Comparison of ENCODE assay signal across 20 cellular contexts in genomic region chr11:17752144-17752543, GRCh38. TPM values are rescaled to one million over a fixed set of nuclear protein-coding genes. Genes with fewer than 3 reads are reported as not detected.
"Had no signal": no experiment of that assay in that cellular context is flagged by ENCODE, and none has a peak within 500 bp of the region (broad histone marks: within the 10 kb centered on the region; RNA-seq: fewer than 3 reads in every experiment).

No MANE protein-coding gene starts in this region.

- H3K9me3 ChIP-seq: heart right ventricle, thoracic aorta, upper lobe of left lung had no signal

- DNase-seq: activated CD4-positive, alpha-beta T cell treated with anti-CD3 and anti-CD28 coated beads, Interleukin-2, amount 50 U/mL, for 4 hours; activated naive CD8-positive, alpha-beta T cell treated with anti-CD3 and anti-CD28 coated beads for 36 hours; amniotic stem cell; foreskin keratinocyte; kidney glomerular epithelial cell; mesendoderm; stimulated activated naive B cell treated with anti-CD40 and anti-IgM and Interleukin-4, amounts not matched to agents 10 μg/mL and 1 μg/mL and 100 μg/mL, for 72 hours; upper lobe of left lung; WERI-Rb-1 had no signal

- FAIRE-seq: colon had no signal

- H3K4me3 ChIP-seq: heart right ventricle, thoracic aorta, upper lobe of left lung had no signal

- H3K27ac ChIP-seq: foreskin keratinocyte, heart right ventricle, parathyroid adenoma, thoracic aorta, upper lobe of left lung, WERI-Rb-1 had no signal

- H3K36me3 ChIP-seq: heart right ventricle, thoracic aorta, upper lobe of left lung had no signal

- H3K9ac ChIP-seq: parathyroid adenoma had no signal

- ATAC-seq: foreskin keratinocyte; heart right ventricle; naive thymus-derived CD8-positive, alpha-beta T cell; stimulated activated naive B cell treated with anti-CD40 and anti-IgM and Interleukin-4, amounts not matched to agents 10 μg/mL and 1 μg/mL and 100 μg/mL, for 72 hours had no signal

- H3K4me1 ChIP-seq: foreskin keratinocyte, parathyroid adenoma, upper lobe of left lung had no signal

RNA-seq across cellular contexts. Expression of gene KCNC1, which starts 17.6 kb away (rescaled TPM):
- total RNA-seq: activated CD8-positive, alpha-beta memory T cell treated with anti-CD3 and anti-CD28 coated beads for 36 hours; activated naive CD8-positive, alpha-beta T cell treated with anti-CD3 and anti-CD28 coated beads for 36 hours; epithelial cell of proximal tubule; foreskin keratinocyte; naive thymus-derived CD8-positive, alpha-beta T cell; T-helper 2 cell treated with Interferon-gamma antibody and Interleukin-4, amounts not matched to agents 100 ng/mL and 5 ng/mL, for 36 hours; thoracic aorta; upper lobe of left lung had no signal
- polyA plus RNA-seq: fibroblast of lung, foreskin keratinocyte, heart right ventricle had no signal

RNA-seq across cellular contexts. Expression of gene MYOD1, which starts 32.8 kb away (rescaled TPM):
- total RNA-seq: activated CD8-positive, alpha-beta memory T cell treated with anti-CD3 and anti-CD28 coated beads for 36 hours; activated naive CD8-positive, alpha-beta T cell treated with anti-CD3 and anti-CD28 coated beads for 36 hours; epithelial cell of proximal tubule; fibroblast of lung; foreskin keratinocyte; lower leg skin; naive thymus-derived CD8-positive, alpha-beta T cell; renal cortical epithelial cell; T-helper 2 cell treated with Interferon-gamma antibody and Interleukin-4, amounts not matched to agents 100 ng/mL and 5 ng/mL, for 36 hours; thoracic aorta; upper lobe of left lung had no signal
- polyA plus RNA-seq: fibroblast of lung; foreskin keratinocyte; heart right ventricle; naive thymus-derived CD8-positive, alpha-beta T cell had no signal
